24 cellular contexts compared by ENCODE assay signal in the genomic region with DNA sequence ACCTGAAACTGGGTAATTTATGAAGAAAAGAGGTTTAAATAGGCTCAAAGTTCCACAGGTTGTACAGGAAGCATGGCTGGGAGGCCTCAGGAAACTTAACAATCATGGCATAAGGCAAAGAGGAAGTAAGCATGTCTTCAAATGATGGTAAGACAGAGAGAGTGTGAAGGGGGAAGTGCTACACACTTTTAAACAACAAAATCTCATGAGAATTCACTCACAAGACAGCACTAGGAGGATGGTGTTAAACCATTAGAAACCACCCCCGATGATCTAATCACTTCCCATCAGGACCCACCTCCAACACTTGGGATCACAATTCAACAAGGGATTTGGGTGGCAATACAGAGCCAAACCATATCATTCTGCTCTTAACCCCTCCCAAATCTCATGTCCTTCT. TPM values are rescaled to one million over a fixed set of nuclear protein-coding genes. Genes with fewer than 3 reads are reported as not detected.
DNase-seq lines count a peak whose midpoint lies in the region; ATAC-seq and TF ChIP-seq lines count a peak whose summit lies in the region.
"Had no signal": no experiment of that assay in that cellular context is flagged by ENCODE, and none has a peak within 500 bp of the region (broad histone marks: within the 10 kb centered on the region; RNA-seq: fewer than 3 reads in every experiment).

No MANE protein-coding gene starts in this region.

- peak overlapping the region; percentile 4 for H3K4me3 ChIP-seq in Loucy (ENCODE audit: low read length, poor library complexity, severe bottlenecking)
- no peak overlapping the region for H3K4me3 ChIP-seq in adrenal gland
- H3K4me3 ChIP-seq: esophagus squamous epithelium, SJSA1, stomach, upper lobe of right lung had no signal

- peaks cover 9% of the 10 kb centered on the region for H3K27me3 Mint-ChIP-seq in activated CD8-positive, alpha-beta T cell treated with anti-CD3 and anti-CD28 coated beads for 36 hours
- peaks cover 26% of the 10 kb centered on the region for H3K27me3 Mint-ChIP-seq in MCF 10A (ENCODE audit: insufficient read depth, unreplicated experiment)
- H3K27me3 Mint-ChIP-seq: brain, progenitor cell of endocrine pancreas had no signal

- H3K9me3 ChIP-seq in Loucy (ENCODE audit: insufficient read depth, low read depth, low read length) = no peaks in the 10 kb centered on the region
- H3K9me3 ChIP-seq in adrenal gland (replicated peaks in 1 of 3) = no peaks in the 10 kb centered on the region
- H3K9me3 ChIP-seq: esophagus squamous epithelium, SJSA1, stomach, upper lobe of right lung had no signal

- H3K4me3 Mint-ChIP-seq in activated CD8-positive, alpha-beta T cell treated with anti-CD3 and anti-CD28 coated beads for 36 hours = no peak overlapping the region
- H3K4me3 Mint-ChIP-seq in MCF 10A (ENCODE audit: unreplicated experiment) = no peak overlapping the region
- H3K4me3 Mint-ChIP-seq: activated naive CD8-positive, alpha-beta T cell; brain; effector memory CD8-positive, alpha-beta T cell; nephron; T-helper 2 cell treated with Interferon-gamma antibody and Interleukin-4, amounts not matched to agents 5 μg/mL and 100 μg/mL, for 36 hours had no signal

- H3K4me1 ChIP-seq in Loucy (ENCODE audit: insufficient read depth, low read length, poor library complexity, severe bottlenecking) (peaks cover 21% of the 10 kb centered on the region), adrenal gland (replicated peaks in 1 of 2) (no peaks in the 10 kb centered on the region)
- H3K4me1 ChIP-seq: esophagus squamous epithelium, SJSA1, stomach, upper lobe of right lung had no signal

- no peaks in the 10 kb centered on the region for H3K36me3 ChIP-seq in Loucy (ENCODE audit: insufficient read depth, low read length)
- no peaks in the 10 kb centered on the region for H3K36me3 ChIP-seq in adrenal gland (replicated peaks in 1 of 2)
- H3K36me3 ChIP-seq: esophagus squamous epithelium, SJSA1, stomach, upper lobe of right lung had no signal

- CTCF ChIA-PET in activated CD8-positive, alpha-beta T cell treated with anti-CD3 and anti-CD28 coated beads for 36 hours (lab: Charles Lee) = no interaction called here
- CTCF ChIA-PET in MCF 10A (lab: Yijun Ruan, JAX) = no interaction called here

- H3K4me2 ChIP-seq in Loucy (ENCODE audit: low read depth, low read length, poor library complexity, severe bottlenecking) = peak overlapping the region; percentile 22

- POLR2A ChIA-PET in activated CD8-positive, alpha-beta T cell treated with anti-CD3 and anti-CD28 coated beads for 36 hours (lab: Charles Lee) = no interaction called here
- POLR2A ChIA-PET in MCF 10A (lab: Yijun Ruan, JAX) = no interaction called here

- no peaks in the 10 kb centered on the region for H4K20me1 ChIP-seq in Loucy (ENCODE audit: insufficient read depth, low read length, poor library complexity, severe bottlenecking)

- TF ChIP-seq POLR2A in adrenal gland (IDR thresholded peaks at IDR 0.05) = no peak

- no peaks in the 10 kb centered on the region for H3F3A ChIP-seq in Loucy (ENCODE audit: low read depth)

- H3K79me2 ChIP-seq in Loucy (ENCODE audit: insufficient read depth, low read length) = no peaks in the 10 kb centered on the region

- H3K9me3 Mint-ChIP-seq in activated CD8-positive, alpha-beta T cell treated with anti-CD3 and anti-CD28 coated beads for 36 hours = no peaks in the 10 kb centered on the region
- no peaks in the 10 kb centered on the region for H3K9me3 Mint-ChIP-seq in MCF 10A (ENCODE audit: unreplicated experiment)
- H3K9me3 Mint-ChIP-seq: brain; effector memory CD8-positive, alpha-beta T cell; nephron; T-helper 2 cell treated with Interferon-gamma antibody and Interleukin-4, amounts not matched to agents 5 μg/mL and 100 μg/mL, for 36 hours had no signal

- TF ChIP-seq CTCF in Loucy (conservative IDR thresholded peaks at IDR 0.05; ENCODE audit: low read length) = no peak
- TF ChIP-seq CTCF in activated CD8-positive, alpha-beta T cell treated with anti-CD3 and anti-CD28 coated beads for 36 hours (IDR thresholded peaks at IDR 0.05) = no peak
- TF ChIP-seq CTCF in MCF 10A (IDR thresholded peaks at IDR 0.05; ENCODE audit: unreplicated experiment) = no peak
- TF ChIP-seq CTCF in adrenal gland (IDR thresholded peaks at IDR 0.05) = no peak

- peak overlapping the region; percentile 85 for H2AFZ ChIP-seq in Loucy (ENCODE audit: low read length)

- no peak overlapping the region for H3K9ac ChIP-seq in Loucy (ENCODE audit: low read depth, low read length, poor library complexity, severe bottlenecking)

- intact Hi-C loops in activated CD8-positive, alpha-beta T cell treated with anti-CD3 and anti-CD28 coated beads for 36 hours (cut with micrococcal nuclease) = no loop called here
- intact Hi-C loops in MCF 10A (cut with micrococcal nuclease) (no loop called here), adrenal gland (cut with DNase I) (no loop called here)

- no peak overlapping the region for H3K27ac ChIP-seq in adrenal gland
- H3K27ac ChIP-seq: C4-2B, esophagus squamous epithelium, SJSA1, stomach, upper lobe of right lung had no signal

- H3K36me3 Mint-ChIP-seq in activated CD8-positive, alpha-beta T cell treated with anti-CD3 and anti-CD28 coated beads for 36 hours (ENCODE audit: low read depth) = no peaks in the 10 kb centered on the region
- H3K36me3 Mint-ChIP-seq in MCF 10A (ENCODE audit: insufficient read depth, unreplicated experiment) = no peaks in the 10 kb centered on the region
- H3K36me3 Mint-ChIP-seq: activated naive CD8-positive, alpha-beta T cell; brain had no signal

- ATAC-seq in activated CD8-positive, alpha-beta T cell treated with anti-CD3 and anti-CD28 coated beads for 36 hours = no peak
- ATAC-seq: effector memory CD8-positive, alpha-beta T cell; HCT116; PC-3; upper lobe of right lung had no signal

- WGBS in adrenal gland, 4 donors = 63 to 91% (median 74%) methylated on average over 1 of the region's 1 CpG

- H3K27ac Mint-ChIP-seq in activated CD8-positive, alpha-beta T cell treated with anti-CD3 and anti-CD28 coated beads for 36 hours = no peak overlapping the region
- no peak overlapping the region for H3K27ac Mint-ChIP-seq in MCF 10A (ENCODE audit: low read depth, unreplicated experiment)
- H3K27ac Mint-ChIP-seq: activated naive CD8-positive, alpha-beta T cell; brain; effector memory CD8-positive, alpha-beta T cell; nephron; progenitor cell of endocrine pancreas; T-helper 2 cell treated with Interferon-gamma antibody and Interleukin-4, amounts not matched to agents 5 μg/mL and 100 μg/mL, for 36 hours had no signal

- no peaks in the 10 kb centered on the region for H3K9me2 ChIP-seq in Loucy (replicated peaks; ENCODE audit: low read depth, low read length)

- H3K27me3 ChIP-seq in Loucy (ENCODE audit: insufficient read depth, low read length, poor library complexity, severe bottlenecking) (no peaks in the 10 kb centered on the region), adrenal gland (no peaks in the 10 kb centered on the region)
- H3K27me3 ChIP-seq: stomach, upper lobe of right lung had no signal

- BruUV-seq in MCF 10A (replicated peaks; lab: Mats Ljungman, UMichigan) = no TSS peak

- no peaks in the 10 kb centered on the region for H3K4me1 Mint-ChIP-seq in activated CD8-positive, alpha-beta T cell treated with anti-CD3 and anti-CD28 coated beads for 36 hours (ENCODE audit: low read depth)
- H3K4me1 Mint-ChIP-seq in MCF 10A (ENCODE audit: insufficient read depth, unreplicated experiment) = no peaks in the 10 kb centered on the region
- H3K4me1 Mint-ChIP-seq: brain, nephron had no signal

- DNase-seq in SIG-M5 treated with dmso at 0.1 percent for 504 hours (lab: John Stamatoyannopoulos, UW; ENCODE audit: unreplicated experiment) (peak; percentile 63), SIG-M5 (lab: John Stamatoyannopoulos, UW) (no peak), SKM-1 treated with dmso at 0.1 percent for 144 hours (lab: John Stamatoyannopoulos, UW; ENCODE audit: unreplicated experiment) (peak; percentile 62), MCF 10A (ENCODE audit: unreplicated experiment) (no peak), adrenal gland (no peak), NCI-H2029 treated with DMSO at 0.1 percent for 48 hours (lab: John Stamatoyannopoulos, UW) (no peak)
- DNase-seq in activated CD8-positive, alpha-beta T cell treated with anti-CD3 and anti-CD28 coated beads for 36 hours = no peak
- DNase-seq: activated CD4-positive, CD25-positive, alpha-beta regulatory T cell treated with anti-CD3 and anti-CD28 coated beads, Interleukin-2, amount 50 U/mL, for 72 hours; effector memory CD8-positive, alpha-beta T cell; esophagus squamous epithelium; NCI-H187; PC-3; stomach; upper lobe of right lung had no signal

RNA-seq across cellular contexts. Expression of a gene that starts 34.9 kb away (rescaled TPM):
- total RNA-seq in activated CD8-positive, alpha-beta T cell treated with anti-CD3 and anti-CD28 coated beads for 36 hours = not detected
- total RNA-seq in MCF 10A (2022) (not detected in 2 replicates), adrenal gland (not detected)
- polyA plus RNA-seq in adrenal gland = under 1 TPM in 2 of 3 donors, not detected in 1; 0.07 to 0.32 TPM
- total RNA-seq: esophagus squamous epithelium, HT1080, PC-3, SJSA1, upper lobe of right lung had no signal

RNA-seq across cellular contexts. Expression of a gene that starts 35.0 kb away (rescaled TPM):
- total RNA-seq in activated CD8-positive, alpha-beta T cell treated with anti-CD3 and anti-CD28 coated beads for 36 hours = 1 to 10 TPM; 3.2 to 3.9 TPM
- total RNA-seq in MCF 10A (2022) (5.4 and 6.0 TPM in 2 replicates), adrenal gland (1 to 10 TPM in 6 of 8 donors, under 1 TPM in 2; 0.69 to 6.6 (median 2.4) TPM)
- polyA plus RNA-seq in adrenal gland = 1 to 10 TPM in 2 of 3 donors, under 1 TPM in 1; 0.74 to 2.4 (median 2.3) TPM

Comparison
In these comparisons a context has a peak if more than half of its experiments do, and no peak if none do; other contexts are left out.
1. DNase-seq: peak in SIG-M5 treated with dmso at 0.1 percent for 504 hours (single experiment) and SKM-1 treated with dmso at 0.1 percent for 144 hours (single experiment); none in SIG-M5 (single experiment), activated CD8-positive, alpha-beta T cell treated with anti-CD3 and anti-CD28 coated beads for 36 hours (single experiment), MCF 10A (single experiment), adrenal gland (0 of 7) and NCI-H2029 treated with DMSO at 0.1 percent for 48 hours (single experiment).